In the genomic region with DNA sequence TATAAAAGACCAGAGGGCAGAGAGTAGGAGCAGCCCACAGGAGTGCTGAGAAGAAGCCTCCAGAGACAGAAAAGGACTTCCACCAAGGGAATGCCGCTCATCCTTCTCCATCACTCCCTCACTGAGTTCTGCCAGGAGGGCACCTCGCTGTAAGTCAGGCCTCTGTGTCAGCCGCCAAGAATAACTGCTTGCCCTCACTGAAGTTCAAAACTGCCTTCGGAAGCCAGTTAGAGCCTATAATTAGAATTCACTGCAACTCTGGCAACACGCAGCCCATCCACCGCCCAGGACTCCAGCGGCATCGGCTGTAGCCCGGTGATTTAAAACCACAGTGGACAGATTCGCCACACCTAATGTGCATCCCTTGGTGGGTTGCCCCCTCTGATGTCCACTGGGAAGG, we compare ENCODE assay signal across 19 cellular contexts.
DNase-seq lines count a peak whose midpoint lies in the region; ATAC-seq, FAIRE-seq and TF ChIP-seq lines count a peak whose summit lies in the region.
"Had no signal": no experiment of that assay in that cellular context is flagged by ENCODE, and none has a peak within 500 bp of the region (broad histone marks: within the 10 kb centered on the region; RNA-seq: fewer than 3 reads in every experiment).

No MANE protein-coding gene starts in this region.

- no peak overlapping the region for H3K18ac ChIP-seq in mesenchymal stem cell (ENCODE audit: low read depth in 1 of 2, low read length in 2 of 2)

- no peak overlapping the region for H2AFZ ChIP-seq in mesenchymal stem cell (ENCODE audit: low read depth, low read length)

- H4K91ac ChIP-seq in mesenchymal stem cell (ENCODE audit: low read length), result peak overlapping the region; percentile 35

- H3K36me3 ChIP-seq in BLaER1 (no peaks in the 10 kb centered on the region), heart right ventricle (no peaks in the 10 kb centered on the region), mesenchymal stem cell (ENCODE audit: control insufficient read depth in 1 of 2, insufficient read depth in 2 of 2, low read depth in 1 of 2, low read length in 2 of 2) (no peaks in the 10 kb centered on the region)
- no peaks in the 10 kb centered on the region for H3K36me3 ChIP-seq in BLaER1 treated with 17β-estradiol and CSF1 and Interleukin-3, amounts not matched to agents 10 nM and 100 nM

- H3K27ac ChIP-seq in BLaER1 (peak overlapping the region; percentile 67), heart right ventricle (peak overlapping the region in 7 of 10 donors; percentile 44 to 82 (median 74)), mesenchymal stem cell (ENCODE audit: low read length, poor library complexity, severe bottlenecking) (no peak overlapping the region)
- H3K27ac ChIP-seq in BLaER1 treated with 17β-estradiol and CSF1 and Interleukin-3, amounts not matched to agents 10 nM and 100 nM, result peak overlapping the region in 4 of 11 experiments; percentile 26 to 57 (median 45); a peak in 7 of 22 replicates
- H3K27ac ChIP-seq: A549 had no signal

- peaks cover 14% of the 10 kb centered on the region for H3K9me3 ChIP-seq in BLaER1
- H3K9me3 ChIP-seq in BLaER1 treated with 17β-estradiol and CSF1 and Interleukin-3, amounts not matched to agents 10 nM and 100 nM (replicated peaks in 1 of 11), result peaks cover 11 to 33% (median 21%) of the 10 kb centered on the region in 11 experiments
- no peaks in the 10 kb centered on the region for H3K9me3 ChIP-seq in heart right ventricle
- no peaks in the 10 kb centered on the region for H3K9me3 ChIP-seq in mesenchymal stem cell (ENCODE audit: control insufficient read depth, low read length)
- H3K9me3 ChIP-seq: A549 had no signal

- no peak for TF ChIP-seq CTCF in heart right ventricle (IDR thresholded peaks at IDR 0.05)

- no peak overlapping the region for H3K4ac ChIP-seq in mesenchymal stem cell (ENCODE audit: low read depth in 1 of 2, low read length in 2 of 2)

- no peak overlapping the region for H4K8ac ChIP-seq in mesenchymal stem cell (ENCODE audit: low read length)

- H3K9ac ChIP-seq in BLaER1, result peak overlapping the region; percentile 72
- peak overlapping the region in 3 of 11 experiments; percentile 42 to 61 (median 51); a peak in 6 of 22 replicates for H3K9ac ChIP-seq in BLaER1 treated with 17β-estradiol and CSF1 and Interleukin-3, amounts not matched to agents 10 nM and 100 nM
- H3K9ac ChIP-seq in mesenchymal stem cell (ENCODE audit: low read length), result no peak overlapping the region

- H3K27me3 ChIP-seq in BLaER1 (no peaks in the 10 kb centered on the region), heart right ventricle (no peaks in the 10 kb centered on the region), mesenchymal stem cell (ENCODE audit: control insufficient read depth in 1 of 2, insufficient read depth in 1 of 2, low read length in 2 of 2) (no peaks in the 10 kb centered on the region)
- 0 out of 22 replicates have a peak, but pooled peaks cover 0 to 3% (median 0%) of the 10 kb centered on the region in 11 experiments for H3K27me3 ChIP-seq in BLaER1 treated with 17β-estradiol and CSF1 and Interleukin-3, amounts not matched to agents 10 nM and 100 nM

- no peak overlapping the region for H2AK5ac ChIP-seq in mesenchymal stem cell (ENCODE audit: low read length, severe bottlenecking)

- no peaks in the 10 kb centered on the region for H4K20me1 ChIP-seq in BLaER1
- no peaks in the 10 kb centered on the region for H4K20me1 ChIP-seq in BLaER1 treated with 17β-estradiol and CSF1 and Interleukin-3, amounts not matched to agents 10 nM and 100 nM

- H2BK120ac ChIP-seq in mesenchymal stem cell (ENCODE audit: low read depth, low read length), result no peak overlapping the region

- no peak overlapping the region for H2BK15ac ChIP-seq in mesenchymal stem cell (ENCODE audit: low read depth, poor library complexity, severe bottlenecking)

- no peak overlapping the region for H3K14ac ChIP-seq in mesenchymal stem cell (ENCODE audit: low read length in 2 of 2)

- ATAC-seq in heart right ventricle (peak; percentile 81 to 97 (median 93)), HG03342 (IDR thresholded peaks at IDR 0.05; ENCODE audit: unreplicated experiment) (no peak)
- ATAC-seq: A549; CD8-positive, alpha-beta T cell; HCT116 had no signal

- H2BK12ac ChIP-seq in mesenchymal stem cell (ENCODE audit: low read length in 2 of 2), result no peak overlapping the region

- no peak overlapping the region for H2BK5ac ChIP-seq in mesenchymal stem cell (ENCODE audit: low read depth, low read length, poor library complexity, severe bottlenecking)

- DNase-seq in heart right ventricle, result peak; percentile 41 to 63
- DNase-seq in mesenchymal stem cell, result no peak
- no peak for DNase-seq in NCI-H2107 (lab: John Stamatoyannopoulos, UW)
- no peak for DNase-seq in urothelium cell line (ENCODE audit: low spot score)
- DNase-seq: AML-193; Calu3; CD8-positive, alpha-beta T cell; DMS79 treated with DMSO at 0.1 percent for 48 hours; GF-D8; GOT3; H7; HFFc6; IMR-90 had no signal

- WGBS in heart right ventricle, 2 donors, result 50 to 68% methylated on average over 10 of the region's 10 CpGs
- 91% methylated on average over 10 of the region's 10 CpGs for WGBS in mesenchymal stem cell

- H3K79me1 ChIP-seq in mesenchymal stem cell (replicated peaks; ENCODE audit: low read length, poor library complexity, severe bottlenecking), result no peaks in the 10 kb centered on the region

- no peak overlapping the region for H3K23ac ChIP-seq in mesenchymal stem cell (ENCODE audit: low read length in 2 of 2)

- no peak for FAIRE-seq in urothelium cell line (lab: Jason Lieb, UNC)
- FAIRE-seq: HTR-8/SVneo had no signal

- intact Hi-C loops in heart right ventricle (cut with DNase I), result no loop called here

- H3K4me1 ChIP-seq in BLaER1 (peaks cover 46% of the 10 kb centered on the region), heart right ventricle (peaks cover 0 to 17% (median 4%) of the 10 kb centered on the region in 9 donors), mesenchymal stem cell (ENCODE audit: control insufficient read depth, insufficient read depth, low read depth, low read length) (no peaks in the 10 kb centered on the region)
- H3K4me1 ChIP-seq in BLaER1 treated with 17β-estradiol and CSF1 and Interleukin-3, amounts not matched to agents 10 nM and 100 nM, result peaks cover 0 to 45% (median 34%) of the 10 kb centered on the region in 10 experiments; a peak in 16 of 20 replicates
- H3K4me1 ChIP-seq: A549 had no signal

- H3K4me2 ChIP-seq in BLaER1 (peak overlapping the region; percentile 84), mesenchymal stem cell (ENCODE audit: low read length, poor library complexity, severe bottlenecking) (no peak overlapping the region)
- peak overlapping the region; percentile 0 to 90 (median 67); a peak in 18 of 22 replicates for H3K4me2 ChIP-seq in BLaER1 treated with 17β-estradiol and CSF1 and Interleukin-3, amounts not matched to agents 10 nM and 100 nM
- H3K4me2 ChIP-seq: A549 had no signal

- H3K4me3 ChIP-seq in BLaER1, result peak overlapping the region; percentile 54
- peak overlapping the region in 2 of 10 experiments; percentile 4 to 48; a peak in 2 of 20 replicates for H3K4me3 ChIP-seq in BLaER1 treated with 17β-estradiol and CSF1 and Interleukin-3, amounts not matched to agents 10 nM and 100 nM
- peak overlapping the region in 6 of 10 donors; percentile 9 to 49 (median 46) for H3K4me3 ChIP-seq in heart right ventricle
- H3K4me3 ChIP-seq in mesenchymal stem cell (ENCODE audit: insufficient read depth in 1 of 2, low read depth in 1 of 2, low read length in 2 of 2), result no peak overlapping the region
- H3K4me3 ChIP-seq: A549 had no signal

Comparison
In these comparisons a context has a peak if more than half of its experiments do, and no peak if none do; other contexts are left out.
1. H3K4me3 ChIP-seq: peak in BLaER1 (single experiment) and heart right ventricle (6 of 10); none in mesenchymal stem cell (0 of 2).
2. DNase-seq: peak in heart right ventricle (2 of 2); none in mesenchymal stem cell (single experiment), NCI-H2107 (single experiment) and urothelium cell line (single experiment).